Comparison of ENCODE assay signal across 3 cellular contexts in the genomic region with DNA sequence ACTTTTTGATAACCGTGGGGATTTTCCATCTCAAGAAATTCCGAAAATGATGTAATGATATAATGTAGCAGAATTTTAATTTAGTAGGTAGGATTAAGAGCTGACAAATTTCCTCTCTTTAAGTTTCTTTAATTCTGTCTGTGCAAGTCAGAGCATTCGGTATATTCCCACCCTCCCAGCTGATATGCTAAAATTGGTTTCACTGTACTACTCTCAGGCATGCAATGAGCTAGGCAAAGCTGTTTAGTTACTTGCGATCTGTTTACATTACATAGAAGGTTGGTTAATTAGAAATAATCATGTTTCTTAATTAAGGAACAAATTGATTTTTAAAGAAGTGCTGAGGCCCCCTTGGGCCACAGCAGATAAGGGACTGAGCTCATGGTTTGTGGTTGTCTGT.
"Had no signal": no experiment of that assay in that cellular context is flagged by ENCODE, and none has a peak within 500 bp of the region (broad histone marks: within the 10 kb centered on the region; RNA-seq: fewer than 3 reads in every experiment).

No MANE protein-coding gene starts in this region.

- ATAC-seq: GM12878 had no signal

- DNase-seq: GDM1, GF-D8 had no signal

- H3K4me3 ChIP-seq: GM12878 had no signal
